ENCODE assay signal across 2 cellular contexts in the genomic region with DNA sequence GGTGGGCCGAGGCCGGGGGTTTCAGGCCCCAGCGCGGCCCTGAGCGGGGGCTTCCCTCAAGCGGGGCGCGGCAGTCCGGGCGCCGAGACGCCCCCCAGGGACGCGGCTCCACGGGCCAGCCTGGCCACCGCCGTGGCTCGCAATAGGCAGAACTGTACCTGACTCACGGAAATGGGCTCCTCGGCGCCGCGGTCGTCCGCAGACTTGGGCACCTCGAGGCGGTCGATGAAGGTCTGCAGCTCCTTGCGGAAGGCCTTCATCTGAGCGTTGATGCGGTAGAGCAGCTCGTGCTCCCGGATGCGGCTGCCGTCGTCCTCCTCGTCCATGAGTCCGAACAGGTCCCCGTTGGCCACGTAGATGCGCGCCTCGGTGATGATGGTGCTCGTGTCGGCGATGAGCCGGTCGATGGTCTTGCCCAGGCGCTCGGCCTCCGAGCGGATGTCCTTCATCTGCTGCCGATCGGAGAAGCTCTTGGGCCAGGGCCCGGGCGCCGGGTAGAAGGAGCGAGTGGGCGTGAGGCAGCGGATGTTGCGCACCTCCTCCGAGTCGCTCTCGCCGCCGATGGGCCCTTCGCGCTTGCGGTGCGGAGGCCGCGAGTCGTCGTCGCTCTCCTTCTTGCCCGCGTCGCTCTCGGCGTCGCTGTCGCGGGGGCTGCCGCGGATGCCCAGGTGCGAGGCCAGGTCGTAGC.
TF ChIP-seq lines count a peak whose summit lies in the region.

No MANE protein-coding gene starts in this region.

TF ChIP-seq in WTC11, 78 proteins besides CTCF, POLR2A, EP300 and RAD21:
- TF ChIP-seq, protein P1, sequence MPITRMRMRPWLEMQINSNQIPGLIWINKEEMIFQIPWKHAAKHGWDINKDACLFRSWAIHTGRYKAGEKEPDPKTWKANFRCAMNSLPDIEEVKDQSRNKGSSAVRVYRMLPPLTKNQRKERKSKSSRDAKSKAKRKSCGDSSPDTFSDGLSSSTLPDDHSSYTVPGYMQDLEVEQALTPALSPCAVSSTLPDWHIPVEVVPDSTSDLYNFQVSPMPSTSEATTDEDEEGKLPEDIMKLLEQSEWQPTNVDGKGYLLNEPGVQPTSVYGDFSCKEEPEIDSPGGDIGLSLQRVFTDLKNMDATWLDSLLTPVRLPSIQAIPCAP (CRISPR knock-in tag; IDR thresholded peaks at IDR 0.05), result 0 out of 2 replicates have a peak, but pooled peaks have one; percentile 30
- no peak for TF ChIP-seq ZNF219 (CRISPR knock-in tag; IDR thresholded peaks at IDR 0.05; ENCODE audit: borderline replicate concordance)

TF ChIP-seq in HepG2, 621 proteins besides CTCF, POLR2A, EP300 and RAD21:
- TF ChIP-seq ZNF850 (CRISPR knock-in tag; conservative IDR thresholded peaks at IDR 0.05) (no peak), DNMT1 (CRISPR knock-in tag; IDR thresholded peaks at IDR 0.05) (peak; percentile 93), ZNF431 (CRISPR knock-in tag; IDR thresholded peaks at IDR 0.05; ENCODE audit: borderline replicate concordance, low read depth) (no peak), ZFYVE20 (CRISPR knock-in tag; IDR thresholded peaks at IDR 0.05; ENCODE audit: borderline replicate concordance, low read depth) (no peak)
